Comparison of ENCODE assay signal across 20 cellular contexts in genomic region chr20:44051661-44052000, GRCh38.
"Had no signal": no experiment of that assay in that cellular context is flagged by ENCODE, and none has a peak within 500 bp of the region (broad histone marks: within the 10 kb centered on the region; RNA-seq: fewer than 3 reads in every experiment).

No MANE protein-coding gene starts in this region.

- H3K4me1 Mint-ChIP-seq: immature natural killer cell had no signal

- H3K27ac ChIP-seq: adrenal gland, breast epithelium, gastroesophageal sphincter, lower lobe of right lung, neutrophil, skin epidermis, suprapubic skin, WERI-Rb-1 had no signal

- H3K27ac Mint-ChIP-seq: activated naive CD4-positive, alpha-beta T cell treated with anti-CD3 and anti-CD28 coated beads, Interleukin-2, amount 50 U/mL, for 72 hours; immature natural killer cell; natural killer cell; stimulated activated naive CD8-positive, alpha-beta T cell treated with anti-CD3 and anti-CD28 coated beads, Interleukin-15, Interleukin-2, amounts not matched to agents 100 ng/mL and 50 ng/mL, for 24 hours had no signal

- DNase-seq: activated CD4-positive, alpha-beta T cell treated with anti-CD3 and anti-CD28 coated beads for 1 hour; effector CD4-positive, alpha-beta T cell; immature natural killer cell; lower lobe of right lung; retina; stimulated activated CD4-positive, alpha-beta T cell treated with anti-CD3 and anti-CD28 coated beads, Interleukin-2, amount 100 ng/mL, for 48 hours; SW 1271; T-helper 2 cell; trophoblast cell; WERI-Rb-1 had no signal

- H3K36me3 Mint-ChIP-seq: activated naive CD4-positive, alpha-beta T cell treated with anti-CD3 and anti-CD28 coated beads, Interleukin-2, amount 50 U/mL, for 72 hours; natural killer cell had no signal

- H3K4me3 ChIP-seq: adrenal gland, breast epithelium, gastroesophageal sphincter, lower lobe of right lung, skin epidermis, suprapubic skin had no signal

- H3K9me3 ChIP-seq: adrenal gland, breast epithelium, gastroesophageal sphincter, lower lobe of right lung, neutrophil, suprapubic skin had no signal

- H3K36me3 ChIP-seq: adrenal gland, breast epithelium, neutrophil, suprapubic skin, WERI-Rb-1 had no signal

- H3K27me3 ChIP-seq: adrenal gland, breast epithelium, gastroesophageal sphincter had no signal

- H3K4me3 Mint-ChIP-seq: immature natural killer cell; natural killer cell; stimulated activated naive CD8-positive, alpha-beta T cell treated with anti-CD3 and anti-CD28 coated beads, Interleukin-15, Interleukin-2, amounts not matched to agents 100 ng/mL and 50 ng/mL, for 24 hours had no signal

- ATAC-seq: activated naive CD4-positive, alpha-beta T cell treated with anti-CD3 and anti-CD28 coated beads, Interleukin-2, amount 50 U/mL, for 72 hours; esophagus mucosa; gastroesophageal sphincter; natural killer cell had no signal

- H3K9me3 Mint-ChIP-seq: activated naive CD4-positive, alpha-beta T cell treated with anti-CD3 and anti-CD28 coated beads, Interleukin-2, amount 50 U/mL, for 72 hours; immature natural killer cell; natural killer cell; stimulated activated naive CD8-positive, alpha-beta T cell treated with anti-CD3 and anti-CD28 coated beads, Interleukin-15, Interleukin-2, amounts not matched to agents 100 ng/mL and 50 ng/mL, for 24 hours had no signal

- H3K4me1 ChIP-seq: adrenal gland, breast epithelium, gastroesophageal sphincter, lower lobe of right lung, suprapubic skin had no signal
